In the genomic region with DNA sequence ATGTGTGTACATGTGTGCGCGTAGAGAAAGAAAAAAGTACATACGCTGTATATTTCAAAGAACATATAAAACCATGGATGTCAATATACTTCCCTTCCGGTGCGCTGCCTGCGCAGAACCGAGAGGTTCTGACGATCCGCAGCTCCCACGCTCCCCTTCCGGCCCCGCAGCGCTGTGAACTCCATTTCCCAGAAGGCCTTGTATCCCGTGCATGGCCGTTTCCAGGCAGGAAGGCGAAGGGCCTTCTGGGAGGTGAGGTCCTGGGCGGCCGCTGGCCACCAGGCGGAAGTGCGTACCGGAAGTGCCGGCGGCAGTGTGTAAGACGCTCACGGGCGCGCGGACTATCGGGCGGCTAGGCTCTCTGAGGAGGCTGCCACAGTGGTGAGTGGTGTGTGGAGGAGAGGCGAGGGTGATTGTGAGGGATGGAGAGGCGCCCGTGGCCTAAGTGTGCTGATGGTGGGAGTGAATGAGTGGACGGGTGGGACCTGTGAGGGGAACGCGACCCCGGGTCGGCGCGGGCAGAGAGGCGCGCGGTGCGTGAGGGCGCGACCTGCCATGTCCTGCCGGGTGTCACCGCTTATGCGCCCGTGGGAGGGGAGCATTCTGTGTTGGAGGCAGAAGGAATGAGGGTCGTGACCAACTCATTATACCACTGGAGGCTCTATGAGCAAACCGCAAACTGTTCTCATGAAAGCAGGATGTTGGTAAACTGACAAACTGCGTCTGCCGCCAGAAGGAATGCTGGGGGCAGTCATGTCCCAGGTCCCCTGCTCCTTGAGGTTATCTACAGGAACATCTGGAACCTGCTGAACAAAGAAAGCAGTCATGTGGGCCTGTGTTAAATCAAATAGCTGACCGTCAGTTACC, we compare ENCODE assay signal across 1 cellular context.
TF ChIP-seq lines count a peak whose summit lies in the region.

A gene with protein sequence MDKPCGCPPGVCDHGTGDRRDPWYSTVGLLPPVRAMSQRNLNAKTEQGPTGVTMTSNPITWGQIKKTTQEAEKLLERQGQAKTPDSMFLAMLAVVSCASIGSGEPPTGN (plus strand): TSS at position 313 of the 867 bp plus-strand sequence. CDS start 6,792 bp downstream, outside the sequence.

TF ChIP-seq in K562, 482 proteins besides CTCF, POLR2A, EP300 and RAD21 (continued from another document and continues in another):
- TF ChIP-seq, protein P1, sequence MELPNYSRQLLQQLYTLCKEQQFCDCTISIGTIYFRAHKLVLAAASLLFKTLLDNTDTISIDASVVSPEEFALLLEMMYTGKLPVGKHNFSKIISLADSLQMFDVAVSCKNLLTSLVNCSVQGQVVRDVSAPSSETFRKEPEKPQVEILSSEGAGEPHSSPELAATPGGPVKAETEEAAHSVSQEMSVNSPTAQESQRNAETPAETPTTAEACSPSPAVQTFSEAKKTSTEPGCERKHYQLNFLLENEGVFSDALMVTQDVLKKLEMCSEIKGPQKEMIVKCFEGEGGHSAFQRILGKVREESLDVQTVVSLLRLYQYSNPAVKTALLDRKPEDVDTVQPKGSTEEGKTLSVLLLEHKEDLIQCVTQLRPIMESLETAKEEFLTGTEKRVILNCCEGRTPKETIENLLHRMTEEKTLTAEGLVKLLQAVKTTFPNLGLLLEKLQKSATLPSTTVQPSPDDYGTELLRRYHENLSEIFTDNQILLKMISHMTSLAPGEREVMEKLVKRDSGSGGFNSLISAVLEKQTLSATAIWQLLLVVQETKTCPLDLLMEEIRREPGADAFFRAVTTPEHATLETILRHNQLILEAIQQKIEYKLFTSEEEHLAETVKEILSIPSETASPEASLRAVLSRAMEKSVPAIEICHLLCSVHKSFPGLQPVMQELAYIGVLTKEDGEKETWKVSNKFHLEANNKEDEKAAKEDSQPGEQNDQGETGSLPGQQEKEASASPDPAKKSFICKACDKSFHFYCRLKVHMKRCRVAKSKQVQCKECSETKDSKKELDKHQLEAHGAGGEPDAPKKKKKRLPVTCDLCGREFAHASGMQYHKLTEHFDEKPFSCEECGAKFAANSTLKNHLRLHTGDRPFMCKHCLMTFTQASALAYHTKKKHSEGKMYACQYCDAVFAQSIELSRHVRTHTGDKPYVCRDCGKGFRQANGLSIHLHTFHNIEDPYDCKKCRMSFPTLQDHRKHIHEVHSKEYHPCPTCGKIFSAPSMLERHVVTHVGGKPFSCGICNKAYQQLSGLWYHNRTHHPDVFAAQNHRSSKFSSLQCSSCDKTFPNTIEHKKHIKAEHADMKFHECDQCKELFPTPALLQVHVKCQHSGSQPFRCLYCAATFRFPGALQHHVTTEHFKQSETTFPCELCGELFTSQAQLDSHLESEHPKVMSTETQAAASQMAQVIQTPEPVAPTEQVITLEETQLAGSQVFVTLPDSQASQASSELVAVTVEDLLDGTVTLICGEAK (IDR thresholded peaks at IDR 0.05) = peak; percentile 98
- TF ChIP-seq, protein P1 (CRISPR knock-in tag; IDR thresholded peaks at IDR 0.05) = no peak
- TF ChIP-seq, protein P2, sequence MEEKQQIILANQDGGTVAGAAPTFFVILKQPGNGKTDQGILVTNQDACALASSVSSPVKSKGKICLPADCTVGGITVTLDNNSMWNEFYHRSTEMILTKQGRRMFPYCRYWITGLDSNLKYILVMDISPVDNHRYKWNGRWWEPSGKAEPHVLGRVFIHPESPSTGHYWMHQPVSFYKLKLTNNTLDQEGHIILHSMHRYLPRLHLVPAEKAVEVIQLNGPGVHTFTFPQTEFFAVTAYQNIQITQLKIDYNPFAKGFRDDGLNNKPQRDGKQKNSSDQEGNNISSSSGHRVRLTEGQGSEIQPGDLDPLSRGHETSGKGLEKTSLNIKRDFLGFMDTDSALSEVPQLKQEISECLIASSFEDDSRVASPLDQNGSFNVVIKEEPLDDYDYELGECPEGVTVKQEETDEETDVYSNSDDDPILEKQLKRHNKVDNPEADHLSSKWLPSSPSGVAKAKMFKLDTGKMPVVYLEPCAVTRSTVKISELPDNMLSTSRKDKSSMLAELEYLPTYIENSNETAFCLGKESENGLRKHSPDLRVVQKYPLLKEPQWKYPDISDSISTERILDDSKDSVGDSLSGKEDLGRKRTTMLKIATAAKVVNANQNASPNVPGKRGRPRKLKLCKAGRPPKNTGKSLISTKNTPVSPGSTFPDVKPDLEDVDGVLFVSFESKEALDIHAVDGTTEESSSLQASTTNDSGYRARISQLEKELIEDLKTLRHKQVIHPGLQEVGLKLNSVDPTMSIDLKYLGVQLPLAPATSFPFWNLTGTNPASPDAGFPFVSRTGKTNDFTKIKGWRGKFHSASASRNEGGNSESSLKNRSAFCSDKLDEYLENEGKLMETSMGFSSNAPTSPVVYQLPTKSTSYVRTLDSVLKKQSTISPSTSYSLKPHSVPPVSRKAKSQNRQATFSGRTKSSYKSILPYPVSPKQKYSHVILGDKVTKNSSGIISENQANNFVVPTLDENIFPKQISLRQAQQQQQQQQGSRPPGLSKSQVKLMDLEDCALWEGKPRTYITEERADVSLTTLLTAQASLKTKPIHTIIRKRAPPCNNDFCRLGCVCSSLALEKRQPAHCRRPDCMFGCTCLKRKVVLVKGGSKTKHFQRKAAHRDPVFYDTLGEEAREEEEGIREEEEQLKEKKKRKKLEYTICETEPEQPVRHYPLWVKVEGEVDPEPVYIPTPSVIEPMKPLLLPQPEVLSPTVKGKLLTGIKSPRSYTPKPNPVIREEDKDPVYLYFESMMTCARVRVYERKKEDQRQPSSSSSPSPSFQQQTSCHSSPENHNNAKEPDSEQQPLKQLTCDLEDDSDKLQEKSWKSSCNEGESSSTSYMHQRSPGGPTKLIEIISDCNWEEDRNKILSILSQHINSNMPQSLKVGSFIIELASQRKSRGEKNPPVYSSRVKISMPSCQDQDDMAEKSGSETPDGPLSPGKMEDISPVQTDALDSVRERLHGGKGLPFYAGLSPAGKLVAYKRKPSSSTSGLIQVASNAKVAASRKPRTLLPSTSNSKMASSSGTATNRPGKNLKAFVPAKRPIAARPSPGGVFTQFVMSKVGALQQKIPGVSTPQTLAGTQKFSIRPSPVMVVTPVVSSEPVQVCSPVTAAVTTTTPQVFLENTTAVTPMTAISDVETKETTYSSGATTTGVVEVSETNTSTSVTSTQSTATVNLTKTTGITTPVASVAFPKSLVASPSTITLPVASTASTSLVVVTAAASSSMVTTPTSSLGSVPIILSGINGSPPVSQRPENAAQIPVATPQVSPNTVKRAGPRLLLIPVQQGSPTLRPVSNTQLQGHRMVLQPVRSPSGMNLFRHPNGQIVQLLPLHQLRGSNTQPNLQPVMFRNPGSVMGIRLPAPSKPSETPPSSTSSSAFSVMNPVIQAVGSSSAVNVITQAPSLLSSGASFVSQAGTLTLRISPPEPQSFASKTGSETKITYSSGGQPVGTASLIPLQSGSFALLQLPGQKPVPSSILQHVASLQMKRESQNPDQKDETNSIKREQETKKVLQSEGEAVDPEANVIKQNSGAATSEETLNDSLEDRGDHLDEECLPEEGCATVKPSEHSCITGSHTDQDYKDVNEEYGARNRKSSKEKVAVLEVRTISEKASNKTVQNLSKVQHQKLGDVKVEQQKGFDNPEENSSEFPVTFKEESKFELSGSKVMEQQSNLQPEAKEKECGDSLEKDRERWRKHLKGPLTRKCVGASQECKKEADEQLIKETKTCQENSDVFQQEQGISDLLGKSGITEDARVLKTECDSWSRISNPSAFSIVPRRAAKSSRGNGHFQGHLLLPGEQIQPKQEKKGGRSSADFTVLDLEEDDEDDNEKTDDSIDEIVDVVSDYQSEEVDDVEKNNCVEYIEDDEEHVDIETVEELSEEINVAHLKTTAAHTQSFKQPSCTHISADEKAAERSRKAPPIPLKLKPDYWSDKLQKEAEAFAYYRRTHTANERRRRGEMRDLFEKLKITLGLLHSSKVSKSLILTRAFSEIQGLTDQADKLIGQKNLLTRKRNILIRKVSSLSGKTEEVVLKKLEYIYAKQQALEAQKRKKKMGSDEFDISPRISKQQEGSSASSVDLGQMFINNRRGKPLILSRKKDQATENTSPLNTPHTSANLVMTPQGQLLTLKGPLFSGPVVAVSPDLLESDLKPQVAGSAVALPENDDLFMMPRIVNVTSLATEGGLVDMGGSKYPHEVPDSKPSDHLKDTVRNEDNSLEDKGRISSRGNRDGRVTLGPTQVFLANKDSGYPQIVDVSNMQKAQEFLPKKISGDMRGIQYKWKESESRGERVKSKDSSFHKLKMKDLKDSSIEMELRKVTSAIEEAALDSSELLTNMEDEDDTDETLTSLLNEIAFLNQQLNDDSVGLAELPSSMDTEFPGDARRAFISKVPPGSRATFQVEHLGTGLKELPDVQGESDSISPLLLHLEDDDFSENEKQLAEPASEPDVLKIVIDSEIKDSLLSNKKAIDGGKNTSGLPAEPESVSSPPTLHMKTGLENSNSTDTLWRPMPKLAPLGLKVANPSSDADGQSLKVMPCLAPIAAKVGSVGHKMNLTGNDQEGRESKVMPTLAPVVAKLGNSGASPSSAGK (IDR thresholded peaks at IDR 0.05) = no peak
- peak; percentile 88 for TF ChIP-seq POU5F1 (IDR thresholded peaks at IDR 0.05; ENCODE audit: borderline replicate concordance, low read depth, low read length, partially characterized antibody)
- no peak for TF ChIP-seq ZSCAN32 (CRISPR knock-in tag; IDR thresholded peaks at IDR 0.05)
- TF ChIP-seq, protein P3, sequence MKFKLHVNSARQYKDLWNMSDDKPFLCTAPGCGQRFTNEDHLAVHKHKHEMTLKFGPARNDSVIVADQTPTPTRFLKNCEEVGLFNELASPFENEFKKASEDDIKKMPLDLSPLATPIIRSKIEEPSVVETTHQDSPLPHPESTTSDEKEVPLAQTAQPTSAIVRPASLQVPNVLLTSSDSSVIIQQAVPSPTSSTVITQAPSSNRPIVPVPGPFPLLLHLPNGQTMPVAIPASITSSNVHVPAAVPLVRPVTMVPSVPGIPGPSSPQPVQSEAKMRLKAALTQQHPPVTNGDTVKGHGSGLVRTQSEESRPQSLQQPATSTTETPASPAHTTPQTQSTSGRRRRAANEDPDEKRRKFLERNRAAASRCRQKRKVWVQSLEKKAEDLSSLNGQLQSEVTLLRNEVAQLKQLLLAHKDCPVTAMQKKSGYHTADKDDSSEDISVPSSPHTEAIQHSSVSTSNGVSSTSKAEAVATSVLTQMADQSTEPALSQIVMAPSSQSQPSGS (CRISPR knock-in tag; IDR thresholded peaks at IDR 0.05) = no peak
- no peak for TF ChIP-seq CHCHD3 (CRISPR knock-in tag; IDR thresholded peaks at IDR 0.05)
- TF ChIP-seq ETS2 (tag; IDR thresholded peaks at IDR 0.05; ENCODE audit: borderline replicate concordance, poor library complexity, severe bottlenecking) = no peak
- TF ChIP-seq, protein P4, sequence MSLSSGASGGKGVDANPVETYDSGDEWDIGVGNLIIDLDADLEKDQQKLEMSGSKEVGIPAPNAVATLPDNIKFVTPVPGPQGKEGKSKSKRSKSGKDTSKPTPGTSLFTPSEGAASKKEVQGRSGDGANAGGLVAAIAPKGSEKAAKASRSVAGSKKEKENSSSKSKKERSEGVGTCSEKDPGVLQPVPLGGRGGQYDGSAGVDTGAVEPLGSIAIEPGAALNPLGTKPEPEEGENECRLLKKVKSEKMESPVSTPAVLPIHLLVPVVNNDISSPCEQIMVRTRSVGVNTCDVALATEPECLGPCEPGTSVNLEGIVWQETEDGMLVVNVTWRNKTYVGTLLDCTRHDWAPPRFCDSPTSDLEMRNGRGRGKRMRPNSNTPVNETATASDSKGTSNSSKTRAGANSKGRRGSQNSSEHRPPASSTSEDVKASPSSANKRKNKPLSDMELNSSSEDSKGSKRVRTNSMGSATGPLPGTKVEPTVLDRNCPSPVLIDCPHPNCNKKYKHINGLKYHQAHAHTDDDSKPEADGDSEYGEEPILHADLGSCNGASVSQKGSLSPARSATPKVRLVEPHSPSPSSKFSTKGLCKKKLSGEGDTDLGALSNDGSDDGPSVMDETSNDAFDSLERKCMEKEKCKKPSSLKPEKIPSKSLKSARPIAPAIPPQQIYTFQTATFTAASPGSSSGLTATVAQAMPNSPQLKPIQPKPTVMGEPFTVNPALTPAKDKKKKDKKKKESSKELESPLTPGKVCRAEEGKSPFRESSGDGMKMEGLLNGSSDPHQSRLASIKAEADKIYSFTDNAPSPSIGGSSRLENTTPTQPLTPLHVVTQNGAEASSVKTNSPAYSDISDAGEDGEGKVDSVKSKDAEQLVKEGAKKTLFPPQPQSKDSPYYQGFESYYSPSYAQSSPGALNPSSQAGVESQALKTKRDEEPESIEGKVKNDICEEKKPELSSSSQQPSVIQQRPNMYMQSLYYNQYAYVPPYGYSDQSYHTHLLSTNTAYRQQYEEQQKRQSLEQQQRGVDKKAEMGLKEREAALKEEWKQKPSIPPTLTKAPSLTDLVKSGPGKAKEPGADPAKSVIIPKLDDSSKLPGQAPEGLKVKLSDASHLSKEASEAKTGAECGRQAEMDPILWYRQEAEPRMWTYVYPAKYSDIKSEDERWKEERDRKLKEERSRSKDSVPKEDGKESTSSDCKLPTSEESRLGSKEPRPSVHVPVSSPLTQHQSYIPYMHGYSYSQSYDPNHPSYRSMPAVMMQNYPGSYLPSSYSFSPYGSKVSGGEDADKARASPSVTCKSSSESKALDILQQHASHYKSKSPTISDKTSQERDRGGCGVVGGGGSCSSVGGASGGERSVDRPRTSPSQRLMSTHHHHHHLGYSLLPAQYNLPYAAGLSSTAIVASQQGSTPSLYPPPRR (CRISPR knock-in tag; IDR thresholded peaks at IDR 0.05; ENCODE audit: borderline replicate concordance) = no peak
- no peak for TF ChIP-seq BRF1 (IDR thresholded peaks at IDR 0.05; ENCODE audit: borderline replicate concordance, extremely low read depth, insufficient read length)
- TF ChIP-seq, protein P5, sequence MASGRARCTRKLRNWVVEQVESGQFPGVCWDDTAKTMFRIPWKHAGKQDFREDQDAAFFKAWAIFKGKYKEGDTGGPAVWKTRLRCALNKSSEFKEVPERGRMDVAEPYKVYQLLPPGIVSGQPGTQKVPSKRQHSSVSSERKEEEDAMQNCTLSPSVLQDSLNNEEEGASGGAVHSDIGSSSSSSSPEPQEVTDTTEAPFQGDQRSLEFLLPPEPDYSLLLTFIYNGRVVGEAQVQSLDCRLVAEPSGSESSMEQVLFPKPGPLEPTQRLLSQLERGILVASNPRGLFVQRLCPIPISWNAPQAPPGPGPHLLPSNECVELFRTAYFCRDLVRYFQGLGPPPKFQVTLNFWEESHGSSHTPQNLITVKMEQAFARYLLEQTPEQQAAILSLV (tag; IDR thresholded peaks at IDR 0.05) = no peak
- TF ChIP-seq ZNF431 (CRISPR knock-in tag; IDR thresholded peaks at IDR 0.05) = peak; percentile 85
- no peak for TF ChIP-seq XRCC4 (IDR thresholded peaks at IDR 0.05; ENCODE audit: extremely low read depth, insufficient read depth, insufficient read length)
